Comparison of ENCODE assay signal across 9 cellular contexts in the genomic region with DNA sequence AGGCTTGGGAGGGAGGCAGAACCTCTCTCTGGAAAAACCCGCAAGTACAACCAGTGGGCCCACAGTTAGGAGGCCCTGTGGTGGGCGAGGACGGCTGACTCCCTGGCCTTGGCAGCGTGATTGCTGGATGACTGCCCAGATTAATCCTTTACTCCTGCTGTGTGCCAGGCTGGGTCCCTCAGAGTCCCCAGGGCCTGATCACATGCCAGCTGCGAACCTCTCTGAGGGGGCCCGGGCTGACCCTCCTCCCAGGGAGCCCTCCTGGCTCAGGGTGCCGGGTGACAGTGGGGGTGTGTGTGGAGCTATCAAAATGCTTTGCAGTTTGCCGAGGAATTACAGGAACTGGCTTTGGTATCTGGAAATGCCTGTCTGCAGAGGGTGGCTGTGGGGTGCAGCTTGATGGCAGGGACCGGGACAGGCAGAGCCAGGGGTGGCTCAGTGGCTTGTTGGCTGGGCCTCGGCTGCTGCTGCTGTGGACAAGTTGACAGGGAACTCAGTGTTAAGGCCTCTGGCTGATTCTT. TPM values are rescaled to one million over a fixed set of nuclear protein-coding genes. Genes with fewer than 3 reads are reported as not detected.
DNase-seq lines count a peak whose midpoint lies in the region; ATAC-seq and TF ChIP-seq lines count a peak whose summit lies in the region.
"Had no signal": no experiment of that assay in that cellular context is flagged by ENCODE, and none has a peak within 500 bp of the region (broad histone marks: within the 10 kb centered on the region; RNA-seq: fewer than 3 reads in every experiment).

No MANE protein-coding gene starts in this region.

- peaks cover 4% of the 10 kb centered on the region in 2 donors for H3K36me3 ChIP-seq in muscle layer of duodenum (ENCODE audit: control insufficient read depth in 1 of 2, insufficient read depth in 2 of 2, low read length in 2 of 2)

- no peak overlapping the region for H3K4me3 ChIP-seq in AG10803 (ENCODE audit: low read length)
- H3K4me3 ChIP-seq in muscle layer of duodenum (ENCODE audit: low read depth in 1 of 2, low read length in 2 of 2) = no peak overlapping the region

- DNase-seq in AG10803 (ENCODE audit: low read depth) (peak; percentile 34), NCI-H1694 treated with DMSO at 0.1 percent for 48 hours (lab: John Stamatoyannopoulos, UW) (peak; percentile 41), dermis blood vessel endothelial cell (peak; percentile 34), NCI-H187 (lab: John Stamatoyannopoulos, UW) (no peak)
- DNase-seq: NCI-H82 had no signal

- no peak for TF ChIP-seq CTCF in AG10803 (conservative IDR thresholded peaks at IDR 0.05; ENCODE audit: low read length)

- no peaks in the 10 kb centered on the region for H3K27me3 ChIP-seq in muscle layer of duodenum (ENCODE audit: low read depth, low read length)

- H3K27ac ChIP-seq in muscle layer of duodenum (ENCODE audit: low read length) = peak overlapping the region; percentile 16

- ATAC-seq in GM21390 (IDR thresholded peaks at IDR 0.05; ENCODE audit: unreplicated experiment) = no peak
- ATAC-seq in GM19351 (IDR thresholded peaks at IDR 0.05; ENCODE audit: unreplicated experiment) = no peak
- ATAC-seq in HG03280 (IDR thresholded peaks at IDR 0.05; ENCODE audit: unreplicated experiment) = no peak

- H3K9me3 ChIP-seq in muscle layer of duodenum (ENCODE audit: control insufficient read depth in 1 of 2, low read length in 2 of 2) = no peaks in the 10 kb centered on the region

- H3K4me1 ChIP-seq in muscle layer of duodenum (ENCODE audit: control insufficient read depth in 1 of 2, insufficient read depth in 2 of 2, low read length in 2 of 2) = peaks cover 20 to 49% of the 10 kb centered on the region in 2 donors

RNA-seq across cellular contexts. Expression of gene DNM2, which starts 48.9 kb away (rescaled TPM):
- total RNA-seq in dermis blood vessel endothelial cell = 118 and 185 TPM in 2 replicates

Comparison
In these comparisons a context has a peak if more than half of its experiments do, and no peak if none do; other contexts are left out.
1. DNase-seq: peak in AG10803 (single experiment), NCI-H1694 treated with DMSO at 0.1 percent for 48 hours (single experiment) and dermis blood vessel endothelial cell (single experiment); none in NCI-H187 (0 of 2).